Comparison of ENCODE assay signal across 14 cellular contexts in genomic region chr17:13510062-13510461, GRCh38.
DNase-seq lines count a peak whose midpoint lies in the region; ATAC-seq and TF ChIP-seq lines count a peak whose summit lies in the region.
"Had no signal": no experiment of that assay in that cellular context is flagged by ENCODE, and none has a peak within 500 bp of the region (broad histone marks: within the 10 kb centered on the region; RNA-seq: fewer than 3 reads in every experiment).

No MANE protein-coding gene starts in this region.

- no peaks in the 10 kb centered on the region for H3K9me3 Mint-ChIP-seq in neural crest cell
- H3K9me3 Mint-ChIP-seq: activated B cell treated with CpG ODN at 0.5 μM for 24 hours; activated naive CD4-positive, alpha-beta T cell treated with anti-CD3 and anti-CD28 coated beads for 36 hours had no signal

- no peak for TF ChIP-seq RAD21 in IMR-90 (IDR thresholded peaks at IDR 0.05; ENCODE audit: low read length)

- peak; percentile 81 for ATAC-seq in IMR-90 (ENCODE audit: low read depth)
- no peak for ATAC-seq in HG03571 (IDR thresholded peaks at IDR 0.05; ENCODE audit: unreplicated experiment)

- intact Hi-C loops in IMR-90 (cut with micrococcal nuclease) (loop anchor here (1.0 kb wide), 1 partner anchor 13 kb away; no protein-coding TSS in a partner anchor), vagina (cut with DNase I) (no loop called here)

- peak overlapping the region; percentile 59; the same call in 1 of the 2 replicates for H4K5ac ChIP-seq in IMR-90 (ENCODE audit: low read depth, low read length)

- POLR2A ChIA-PET in IMR-90 (lab: Charles Lee; ENCODE audit: unreplicated experiment), result no interaction called here

- no peak overlapping the region for H2AK9ac ChIP-seq in IMR-90 (replicated peaks; ENCODE audit: low read depth, low read length, poor library complexity)

- H3K27ac ChIP-seq in IMR-90 (ENCODE audit: insufficient read depth, low read length), result 0 out of 2 replicates have a peak overlapping the region, but pooled peaks have one; percentile 34
- H3K27ac ChIP-seq in vagina, result no peak overlapping the region

- peak overlapping the region; percentile 77 for H3K4me2 ChIP-seq in IMR-90 (ENCODE audit: low read depth, low read length)

- in situ Hi-C loops in IMR-90 (cut with MboI; ENCODE audit: low sequenced_read_pairs), result no loop called here

- peak overlapping the region; percentile 48; the same call in 1 of the 2 replicates for H3K14ac ChIP-seq in IMR-90 (replicated peaks; ENCODE audit: low read depth, low read length)

- H3K27me3 ChIP-seq in IMR-90 (ENCODE audit: control insufficient read depth, insufficient read depth, low read length) (no peaks in the 10 kb centered on the region), vagina (no peaks in the 10 kb centered on the region)

- peaks cover 38 to 53% of the 10 kb centered on the region in 2 experiments for H3K79me1 ChIP-seq in IMR-90 (ENCODE audit: low read depth in 1 of 2, low read length in 2 of 2)

- BruUV-seq in IMR-90 (replicated peaks; lab: Mats Ljungman, UMichigan), result no TSS peak

- H3K27me3 Mint-ChIP-seq in neural crest cell (ENCODE audit: low read depth), result no peaks in the 10 kb centered on the region
- H3K27me3 Mint-ChIP-seq: activated B cell treated with CpG ODN at 0.5 μM for 24 hours had no signal

- H3K4me3 ChIP-seq in IMR-90 (ENCODE audit: insufficient read depth, low read depth, low read length), result no peak overlapping the region
- H3K4me3 ChIP-seq in cardiac fibroblast (replicated peaks in 1 of 2; ENCODE audit: low read depth in 2 of 2, low read length in 2 of 2), result no peak overlapping the region
- H3K4me3 ChIP-seq in vagina, result no peak overlapping the region

- H3K36me3 Mint-ChIP-seq in neural crest cell (ENCODE audit: low read depth), result peaks cover 9% of the 10 kb centered on the region

- H2BK120ac ChIP-seq in IMR-90 (ENCODE audit: low read depth, low read length), result peak overlapping the region; percentile 25; the same call in 1 of the 2 replicates

- peak overlapping the region; percentile 66; the same call in 1 of the 2 replicates for H3K9ac ChIP-seq in IMR-90 (ENCODE audit: low read depth, low read length)

- H3K9me3 ChIP-seq in IMR-90 (ENCODE audit: control insufficient read depth, insufficient read depth, low read length), result no peaks in the 10 kb centered on the region
- no peaks in the 10 kb centered on the region for H3K9me3 ChIP-seq in vagina

- TF ChIP-seq CTCF in IMR-90 (conservative IDR thresholded peaks at IDR 0.05; ENCODE audit: low read depth, low read length) (no peak), cardiac fibroblast (IDR thresholded peaks at IDR 0.05; ENCODE audit: low read depth, low read length) (no peak), neural crest cell (conservative IDR thresholded peaks at IDR 0.05) (no peak), vagina (IDR thresholded peaks at IDR 0.05) (no peak)

- H3K18ac ChIP-seq in IMR-90 (ENCODE audit: low read depth, low read length), result 0 out of 2 replicates have a peak overlapping the region, but pooled peaks have one; percentile 38

- peak overlapping the region; percentile 22; the same call in 1 of the 2 replicates for H3K4ac ChIP-seq in IMR-90 (ENCODE audit: low read depth, low read length)

- peaks cover 4% of the 10 kb centered on the region for H3K4me1 ChIP-seq in IMR-90 (ENCODE audit: control insufficient read depth, insufficient read depth, low read length)
- H3K4me1 ChIP-seq in vagina, result peaks cover 9% of the 10 kb centered on the region

- peak overlapping the region in 1 of 2 experiments; percentile 29; a peak in 2 of 4 replicates for H4K8ac ChIP-seq in IMR-90 (ENCODE audit: low read depth in 2 of 2, low read length in 2 of 2)

- dilution Hi-C loops in IMR-90 (cut with HindIII; ENCODE audit: low sequenced_read_pairs, unreplicated experiment), result no loop called here

- H2BK15ac ChIP-seq in IMR-90 (ENCODE audit: low read depth, low read length), result peak overlapping the region; percentile 41; the same call in 2 of the 3 replicates

- no peak overlapping the region for H2BK20ac ChIP-seq in IMR-90 (ENCODE audit: low read depth, low read length)

- 0 out of 2 replicates have a peak, but pooled peaks cover 2% of the 10 kb centered on the region for H3K9me1 ChIP-seq in IMR-90 (ENCODE audit: insufficient read depth, low read length)

- no peaks in the 10 kb centered on the region for H3K36me3 ChIP-seq in IMR-90 (ENCODE audit: control insufficient read depth, insufficient read depth, low read length)
- H3K36me3 ChIP-seq in vagina, result no peaks in the 10 kb centered on the region

- peak overlapping the region; percentile 92 for H3K27ac Mint-ChIP-seq in neural crest cell (ENCODE audit: unreplicated experiment)
- H3K27ac Mint-ChIP-seq: activated B cell treated with CpG ODN at 0.5 μM for 24 hours; activated naive CD4-positive, alpha-beta T cell treated with anti-CD3 and anti-CD28 coated beads for 36 hours had no signal

- H3K56ac ChIP-seq in IMR-90 (ENCODE audit: extremely low read depth, insufficient read depth, low read length), result no peak overlapping the region

- no peaks in the 10 kb centered on the region for H4K20me1 ChIP-seq in IMR-90 (ENCODE audit: insufficient read depth, low read length)

- peak overlapping the region; percentile 21; the same call in 1 of the 2 replicates for H3K23ac ChIP-seq in IMR-90 (ENCODE audit: low read depth, low read length)

- H2AK5ac ChIP-seq in IMR-90 (ENCODE audit: low read depth, low read length), result no peak overlapping the region

- no peak overlapping the region for H2BK5ac ChIP-seq in IMR-90 (ENCODE audit: low read depth, low read length, poor library complexity, severe bottlenecking)

- DNase-seq in GM03348 (ENCODE audit: low spot score) (peak; percentile 42), IMR-90 (peak; percentile 61), cardiac fibroblast (ENCODE audit: low read depth in 2 of 2) (peak; percentile 19 to 49), neural crest cell (ENCODE audit: low read depth, low spot score) (no peak), activated gamma-delta T cell (lab: John Stamatoyannopoulos, UW) (no peak), globus pallidus (ENCODE audit: low spot score) (no peak), vagina (ENCODE audit: extremely low spot score in 2 of 2) (no peak)
- DNase-seq: activated B cell treated with CpG ODN at 0.5 μM for 24 hours; activated CD8-positive, alpha-beta memory T cell treated with anti-CD3 and anti-CD28 coated beads, Interleukin-2, amount 50 U/mL, for 4 hours; activated naive CD4-positive, alpha-beta T cell treated with anti-CD3 and anti-CD28 coated beads for 36 hours; C1 segment of cervical spinal cord; caudate nucleus; DMS79 had no signal

- H3K4me3 Mint-ChIP-seq in neural crest cell, result no peak overlapping the region
- H3K4me3 Mint-ChIP-seq: activated B cell treated with CpG ODN at 0.5 μM for 24 hours; activated naive CD4-positive, alpha-beta T cell treated with anti-CD3 and anti-CD28 coated beads for 36 hours had no signal

- H2AFZ ChIP-seq in IMR-90 (replicated peaks; ENCODE audit: low read length, poor library complexity), result peak overlapping the region; percentile 68

- no peak for TF ChIP-seq POLR2A in IMR-90 (IDR thresholded peaks at IDR 0.05; ENCODE audit: low read depth, low read length)
- no peak for TF ChIP-seq POLR2A in vagina (IDR thresholded peaks at IDR 0.05)

- H3K4me1 Mint-ChIP-seq in neural crest cell, result peaks cover 38% of the 10 kb centered on the region
- H3K4me1 Mint-ChIP-seq: activated B cell treated with CpG ODN at 0.5 μM for 24 hours had no signal

- 0% methylated on average over 2 of the region's 6 CpGs; no CpG with 5 or more reads in 1 of the 2 experiments for WGBS in IMR-90 (ENCODE audit: extremely low coverage in 2 of 2, insufficient read length in 1 of 2), 2 experiments

- peak overlapping the region; percentile 33 for H4K91ac ChIP-seq in IMR-90 (ENCODE audit: insufficient read depth, low read depth, low read length)

- CTCF ChIA-PET in IMR-90 (lab: Yijun Ruan, JAX), result no interaction called here

TF ChIP-seq in IMR-90, 13 proteins besides CTCF, POLR2A, EP300 and RAD21:
- TF ChIP-seq MAZ (IDR thresholded peaks at IDR 0.05; ENCODE audit: borderline replicate concordance, low read depth, low read length), result no peak
- TF ChIP-seq ELK1 (IDR thresholded peaks at IDR 0.05; ENCODE audit: borderline replicate concordance, low read depth, low read length), result no peak
- no peak for TF ChIP-seq FOS (IDR thresholded peaks at IDR 0.05; ENCODE audit: low read depth, low read length)
- no peak for TF ChIP-seq BHLHE40 (IDR thresholded peaks at IDR 0.05; ENCODE audit: low read depth, low read length)

Comparison
In these comparisons a context has a peak if more than half of its experiments do, and no peak if none do; other contexts are left out.
1. DNase-seq: peak in GM03348 (single experiment), IMR-90 (single experiment) and cardiac fibroblast (2 of 2); none in neural crest cell (single experiment), activated gamma-delta T cell (single experiment), globus pallidus (single experiment) and vagina (0 of 2).